In the genomic region with DNA sequence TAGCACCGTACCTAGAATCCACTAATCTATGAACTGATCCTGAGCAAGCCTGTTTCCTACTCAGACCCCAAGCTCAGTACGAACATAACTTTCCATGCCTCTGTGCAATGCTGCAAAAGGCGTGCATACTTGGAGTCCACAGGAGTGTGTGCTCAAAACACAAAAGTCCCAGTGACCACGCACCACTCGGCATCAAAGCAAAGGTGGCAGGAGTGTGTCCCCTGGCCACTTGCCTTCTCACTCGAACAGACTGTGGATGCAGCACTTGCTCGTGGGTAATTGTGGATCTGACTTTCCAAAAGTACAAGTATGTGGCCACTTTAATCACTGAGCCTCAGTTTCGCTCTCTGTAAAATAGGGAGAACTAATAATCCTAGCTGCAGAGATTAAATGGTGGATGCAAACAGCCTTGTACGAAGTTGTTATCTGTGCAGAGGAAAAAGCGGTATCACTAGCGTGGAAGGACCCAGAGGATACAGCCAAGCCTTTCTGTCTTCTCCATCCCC, we compare ENCODE assay signal across 8 cellular contexts. TPM values are rescaled to one million over a fixed set of nuclear protein-coding genes. Genes with fewer than 3 reads are reported as not detected.
DNase-seq lines count a peak whose midpoint lies in the region; ATAC-seq and TF ChIP-seq lines count a peak whose summit lies in the region.

No MANE protein-coding gene starts in this region.

- no peaks in the 10 kb centered on the region for H3K9me3 ChIP-seq in adrenal gland (replicated peaks in 1 of 3)

- H3K36me3 ChIP-seq in adrenal gland (replicated peaks in 1 of 2) = no peaks in the 10 kb centered on the region

- peak overlapping the region; percentile 97 for H3K4me3 Mint-ChIP-seq in T-helper 2 cell treated with Interferon-gamma antibody and Interleukin-4, amounts not matched to agents 5 μg/mL and 100 μg/mL, for 36 hours

- DNase-seq in T-helper 2 cell treated with Interferon-gamma antibody and Interleukin-4, amounts not matched to agents 5 μg/mL and 100 μg/mL, for 36 hours (ENCODE audit: low spot score) = no peak
- DNase-seq in T-helper 2 cell = no peak
- DNase-seq in adrenal gland = no peak
- no peak for DNase-seq in GM20000 (ENCODE audit: low spot score)
- no peak for DNase-seq in stimulated activated CD4-positive, alpha-beta T cell treated with anti-CD3 and anti-CD28 coated beads, Interleukin-2, amount 100 ng/mL, for 48 hours

- peaks cover 11 to 13% of the 10 kb centered on the region in 2 donors for H3K4me1 ChIP-seq in adrenal gland (replicated peaks in 1 of 2)

- no peak for TF ChIP-seq POLR2A in adrenal gland (IDR thresholded peaks at IDR 0.05)

- no peak for ATAC-seq in GM18909 (IDR thresholded peaks at IDR 0.05; ENCODE audit: poor library complexity, unreplicated experiment)

- H3K27me3 ChIP-seq in adrenal gland (no peaks in the 10 kb centered on the region), layer of hippocampus (ENCODE audit: control insufficient read depth, insufficient read depth, low read length) (no peaks in the 10 kb centered on the region)

- H3K27ac ChIP-seq in adrenal gland (peak overlapping the region; percentile 42 to 97 (median 95)), layer of hippocampus (ENCODE audit: low read depth, low read length) (peak overlapping the region; percentile 95), temporal lobe (ENCODE audit: low read depth, low read length) (peak overlapping the region; percentile 92)

- H3K9me3 Mint-ChIP-seq in T-helper 2 cell treated with Interferon-gamma antibody and Interleukin-4, amounts not matched to agents 5 μg/mL and 100 μg/mL, for 36 hours = no peaks in the 10 kb centered on the region

- no peaks in the 10 kb centered on the region for H3K27me3 Mint-ChIP-seq in T-helper 2 cell treated with Interferon-gamma antibody and Interleukin-4, amounts not matched to agents 5 μg/mL and 100 μg/mL, for 36 hours (ENCODE audit: low read depth)

- peaks cover 7% of the 10 kb centered on the region for H3K36me3 Mint-ChIP-seq in T-helper 2 cell treated with Interferon-gamma antibody and Interleukin-4, amounts not matched to agents 5 μg/mL and 100 μg/mL, for 36 hours (ENCODE audit: low read depth)

- H3K27ac Mint-ChIP-seq in T-helper 2 cell treated with Interferon-gamma antibody and Interleukin-4, amounts not matched to agents 5 μg/mL and 100 μg/mL, for 36 hours = peak overlapping the region; percentile 99

- peak overlapping the region in 3 of 4 donors; percentile 36 to 60 (median 53) for H3K4me3 ChIP-seq in adrenal gland

- WGBS in adrenal gland, 4 donors = 40 to 47% (median 43%) methylated on average over 8 to 11 of the region's 11 CpGs

- peak in 1 of 6 experiments; percentile 2 for TF ChIP-seq CTCF in adrenal gland (IDR thresholded peaks at IDR 0.05)
- TF ChIP-seq CTCF in GM20000 (IDR thresholded peaks at IDR 0.05; ENCODE audit: extremely low read depth, missing control alignments) = no peak

- peaks cover 59% of the 10 kb centered on the region for H3K4me1 Mint-ChIP-seq in T-helper 2 cell treated with Interferon-gamma antibody and Interleukin-4, amounts not matched to agents 5 μg/mL and 100 μg/mL, for 36 hours (ENCODE audit: low read depth)

- intact Hi-C loops in adrenal gland (cut with DNase I) = no loop called here

RNA-seq across cellular contexts. Expression of a gene that starts 0.3 kb away (rescaled TPM):
- total RNA-seq in adrenal gland = 10 to 100 TPM in 2 of 8 donors, 1 to 10 TPM in 6; 3.4 to 10.8 (median 6.8) TPM
- polyA plus RNA-seq in adrenal gland = 10 to 100 TPM in 2 of 3 donors, 1 to 10 TPM in 1; 3.7 to 14.6 (median 11.5) TPM
- total RNA-seq in temporal lobe = 3.0 TPM
